Comparison of ENCODE assay signal across 1 cellular context in genomic region chr17:17300624-17301568, GRCh38.
TF ChIP-seq lines count a peak whose summit lies in the region.

No MANE protein-coding gene starts in this region.

TF ChIP-seq in K562, 482 proteins besides CTCF, POLR2A, EP300 and RAD21 (continued from another document):
- no peak for TF ChIP-seq ZBTB5 (IDR thresholded peaks at IDR 0.05)
